In the genomic region with DNA sequence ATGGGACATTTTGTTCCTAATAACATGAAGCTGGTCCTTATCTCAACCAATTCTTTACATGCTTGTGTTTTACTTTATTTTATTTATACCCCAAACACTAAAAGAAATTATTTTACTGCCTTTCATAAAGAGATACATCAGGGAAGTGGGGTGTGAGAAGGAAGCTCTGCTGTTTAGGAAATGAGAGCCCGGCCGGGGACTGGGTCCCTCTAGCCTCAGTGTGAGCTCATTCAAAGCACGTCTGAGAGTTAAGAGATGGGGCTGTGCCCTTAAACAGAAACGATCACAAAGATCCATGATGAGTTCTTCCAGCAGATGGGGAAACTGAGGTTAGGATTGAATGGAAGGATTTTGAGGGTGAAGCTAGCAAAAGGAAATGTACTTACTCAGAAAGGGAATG, we compare ENCODE assay signal across 22 cellular contexts.
"Had no signal": no experiment of that assay in that cellular context is flagged by ENCODE, and none has a peak within 500 bp of the region (broad histone marks: within the 10 kb centered on the region; RNA-seq: fewer than 3 reads in every experiment).

No MANE protein-coding gene starts in this region.

- H3K4me3 Mint-ChIP-seq: activated CD4-positive, alpha-beta T cell treated with anti-CD3 and anti-CD28 coated beads for 36 hours; activated CD8-positive, alpha-beta T cell treated with anti-CD3 and anti-CD28 coated beads for 36 hours; activated naive CD4-positive, alpha-beta T cell treated with anti-CD3 and anti-CD28 coated beads, Interleukin-2, amount 50 U/mL, for 24 hours; activated T-cell treated with anti-CD3 and anti-CD28 coated beads, Interleukin-2, amount 50 U/mL, for 72 hours; T-cell had no signal

- DNase-seq: activated CD4-positive, alpha-beta T cell treated with anti-CD3 and anti-CD28 coated beads for 36 hours; activated CD4-positive, CD25-positive, alpha-beta regulatory T cell; activated CD8-positive, alpha-beta memory T cell treated with anti-CD3 and anti-CD28 coated beads, Interleukin-2, amount 50 U/mL, for 4 hours; activated CD8-positive, alpha-beta T cell treated with anti-CD3 and anti-CD28 coated beads for 36 hours; activated T-cell treated with anti-CD3 and anti-CD28 coated beads, Interleukin-2, amount 50 U/mL, for 72 hours; amniotic stem cell; brain microvascular endothelial cell; NCI-H1092; NCI-H1417; NCI-H1930; NCI-H345; NCI-H510A; NCI-H526 treated with DMSO at 0.1 percent for 48 hours; NCI-H82; SIG-M5; T-cell had no signal

- H3K36me3 ChIP-seq: brain microvascular endothelial cell, cardiac muscle cell had no signal

- H3K27ac Mint-ChIP-seq: activated CD4-positive, alpha-beta T cell treated with anti-CD3 and anti-CD28 coated beads for 36 hours; activated CD8-positive, alpha-beta T cell treated with anti-CD3 and anti-CD28 coated beads for 36 hours; activated naive CD4-positive, alpha-beta T cell treated with anti-CD3 and anti-CD28 coated beads, Interleukin-2, amount 50 U/mL, for 24 hours; activated T-cell treated with anti-CD3 and anti-CD28 coated beads, Interleukin-2, amount 50 U/mL, for 72 hours; activated T-helper 2 cell treated with anti-CD3 and anti-CD28 coated beads, Interferon-gamma antibody, Interleukin-2, Interleukin-4, amounts not matched to agents 10 μg/mL and 5 μg/mL and 100 μg/mL, durations not matched to agents 14 hours and 24 hours and 36 hours; T-cell had no signal

- H3K9me3 Mint-ChIP-seq: activated CD8-positive, alpha-beta T cell treated with anti-CD3 and anti-CD28 coated beads for 36 hours; activated naive CD4-positive, alpha-beta T cell treated with anti-CD3 and anti-CD28 coated beads, Interleukin-2, amount 50 U/mL, for 24 hours; activated T-helper 2 cell treated with anti-CD3 and anti-CD28 coated beads, Interferon-gamma antibody, Interleukin-2, Interleukin-4, amounts not matched to agents 10 μg/mL and 5 μg/mL and 100 μg/mL, durations not matched to agents 14 hours and 24 hours and 36 hours; T-cell had no signal

- H3K4me1 Mint-ChIP-seq: activated naive CD4-positive, alpha-beta T cell treated with anti-CD3 and anti-CD28 coated beads, Interleukin-2, amount 50 U/mL, for 24 hours; T-cell had no signal

- ATAC-seq: activated CD4-positive, alpha-beta T cell treated with anti-CD3 and anti-CD28 coated beads for 36 hours; activated CD8-positive, alpha-beta T cell treated with anti-CD3 and anti-CD28 coated beads for 36 hours; activated T-cell treated with anti-CD3 and anti-CD28 coated beads, Interleukin-2, amount 50 U/mL, for 72 hours; Panc1; T-cell had no signal

- H3K4me3 ChIP-seq: cardiac muscle cell had no signal

- H3K4me2 ChIP-seq: KMS-11 had no signal

- H3K9ac ChIP-seq: KMS-11 had no signal

- H3K27ac ChIP-seq: brain microvascular endothelial cell, cardiac muscle cell, KMS-11, VCaP had no signal

- H3K36me3 Mint-ChIP-seq: activated naive CD4-positive, alpha-beta T cell treated with anti-CD3 and anti-CD28 coated beads, Interleukin-2, amount 50 U/mL, for 24 hours; T-cell had no signal

- H3K27me3 ChIP-seq: brain microvascular endothelial cell, cardiac muscle cell had no signal
